Comparison of ENCODE assay signal across 11 cellular contexts in the genomic region with DNA sequence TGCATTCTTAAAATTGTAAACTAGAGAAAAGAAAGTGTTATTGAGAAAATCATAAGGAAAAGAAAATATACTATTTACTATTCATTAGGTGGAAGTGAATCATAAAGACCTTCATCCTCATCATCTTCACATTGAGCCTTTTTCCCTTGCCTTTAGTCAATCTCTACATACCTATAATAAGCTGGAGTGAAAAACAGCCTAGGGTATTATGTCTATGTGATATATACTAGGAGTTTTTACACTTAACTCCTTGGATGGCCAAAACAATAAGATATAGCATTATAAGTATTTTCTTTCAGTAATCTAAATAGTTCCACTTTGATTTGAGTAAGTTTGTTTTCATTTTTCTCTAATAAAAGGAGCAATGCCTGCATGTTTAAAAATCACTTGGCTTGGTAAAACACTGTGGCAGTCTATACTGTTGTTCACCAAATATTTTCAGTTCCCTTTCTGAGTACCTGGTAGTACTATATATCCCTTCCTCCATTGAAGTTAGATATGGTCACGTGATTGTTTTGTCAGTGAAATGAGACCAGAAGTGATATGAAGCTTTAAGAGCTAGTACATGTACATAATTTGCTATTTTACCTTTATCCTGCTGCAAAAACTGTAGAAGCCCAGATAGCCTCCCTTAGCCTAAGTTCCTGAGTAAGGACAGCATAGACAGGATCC.
DNase-seq lines count a peak whose midpoint lies in the region; ATAC-seq, FAIRE-seq and TF ChIP-seq lines count a peak whose summit lies in the region.
"Had no signal": no experiment of that assay in that cellular context is flagged by ENCODE, and none has a peak within 500 bp of the region (broad histone marks: within the 10 kb centered on the region; RNA-seq: fewer than 3 reads in every experiment).

No MANE protein-coding gene starts in this region.

- H3K9me3 Mint-ChIP-seq in HFFc6: peaks cover 8% of the 10 kb centered on the region; the same call in 1 of the 2 replicates
- H3K9me3 Mint-ChIP-seq in CD4-positive, alpha-beta T cell: peaks cover 10% of the 10 kb centered on the region

- H3K36me3 Mint-ChIP-seq in HFFc6 (ENCODE audit: low read depth): peaks cover 21% of the 10 kb centered on the region
- no peaks in the 10 kb centered on the region for H3K36me3 Mint-ChIP-seq in CD4-positive, alpha-beta T cell (ENCODE audit: low read depth)

- no peaks in the 10 kb centered on the region for H3K27me3 ChIP-seq in skeletal muscle satellite cell (ENCODE audit: control insufficient read depth, insufficient read depth, low read length)
- H3K27me3 ChIP-seq in CD4-positive, alpha-beta T cell (ENCODE audit: control insufficient read depth, insufficient read depth, low read length): no peaks in the 10 kb centered on the region

- ATAC-seq in HG03460 (IDR thresholded peaks at IDR 0.05; ENCODE audit: unreplicated experiment) (peak; percentile 96), HG03045 (IDR thresholded peaks at IDR 0.05; ENCODE audit: unreplicated experiment) (no peak)
- ATAC-seq in CD4-positive, alpha-beta T cell (ENCODE audit: poor library complexity): no peak

- H3K9me3 ChIP-seq in skeletal muscle satellite cell (replicated peaks; ENCODE audit: low read length): no peaks in the 10 kb centered on the region
- H3K9me3 ChIP-seq in CD4-positive, alpha-beta T cell (ENCODE audit: control insufficient read depth, low read length): no peaks in the 10 kb centered on the region

- H3K9ac ChIP-seq in skeletal muscle satellite cell (ENCODE audit: low read depth, low read length): no peak overlapping the region

- H3K4me1 ChIP-seq in skeletal muscle satellite cell (ENCODE audit: control insufficient read depth, insufficient read depth, low read length): peaks cover 10% of the 10 kb centered on the region

- intact Hi-C loops in CD4-positive, alpha-beta T cell (cut with DNase I, micrococcal nuclease): no loop called here

- H3K4me3 Mint-ChIP-seq in HFFc6: no peak overlapping the region
- no peak overlapping the region for H3K4me3 Mint-ChIP-seq in CD4-positive, alpha-beta T cell

- CTCF ChIA-PET in CD4-positive, alpha-beta T cell (lab: Charles Lee): interaction anchor here (0.8 kb wide), 1 partner anchor 10 kb away, joined by 3 read pairs; no protein-coding TSS in a partner anchor

- H3K27ac Mint-ChIP-seq in HFFc6: peak overlapping the region; percentile 65
- no peak overlapping the region for H3K27ac Mint-ChIP-seq in CD4-positive, alpha-beta T cell

- H3K4me1 Mint-ChIP-seq in HFFc6 (ENCODE audit: low read depth): peaks cover 20% of the 10 kb centered on the region
- no peaks in the 10 kb centered on the region for H3K4me1 Mint-ChIP-seq in CD4-positive, alpha-beta T cell (ENCODE audit: low read depth)

- H3K27ac ChIP-seq in CD4-positive, alpha-beta T cell (ENCODE audit: low read depth, low read length): no peak overlapping the region

- H3K36me3 ChIP-seq in skeletal muscle satellite cell (ENCODE audit: insufficient read depth, low read length): peaks cover 5% of the 10 kb centered on the region

- H3K27me3 Mint-ChIP-seq in HFFc6 (ENCODE audit: insufficient read depth): no peaks in the 10 kb centered on the region
- peaks cover 2% of the 10 kb centered on the region for H3K27me3 Mint-ChIP-seq in CD4-positive, alpha-beta T cell

- no peak overlapping the region for H3K4me3 ChIP-seq in skeletal muscle satellite cell (ENCODE audit: low read length)

- TF ChIP-seq CTCF in HFFc6 (IDR thresholded peaks at IDR 0.05): no peak
- TF ChIP-seq CTCF in CD4-positive, alpha-beta T cell (IDR thresholded peaks at IDR 0.05): no peak

- DNase-seq in GM19239 (ENCODE audit: insufficient read length, low spot score) (no peak), HFFc6 (no peak), NCI-H345 treated with DMSO at 0.1 percent for 48 hours (lab: John Stamatoyannopoulos, UW; ENCODE audit: unreplicated experiment) (no peak)
- no peak for DNase-seq in CD4-positive, alpha-beta T cell
- DNase-seq: DMS79 treated with DMSO at 0.1 percent for 48 hours, kidney, NCI-H69 had no signal

- FAIRE-seq in GM19239 (lab: Jason Lieb, UNC): peak; percentile 45
- FAIRE-seq: H1, kidney had no signal

- POLR2A ChIA-PET in CD4-positive, alpha-beta T cell (lab: Charles Lee): no interaction called here

- H3K4me2 ChIP-seq in skeletal muscle satellite cell (ENCODE audit: low read length): peak overlapping the region; percentile 14
